ENCODE assay signal across 1 cellular context in genomic region chr2:96089356-96090180, GRCh38.
TF ChIP-seq lines count a peak whose summit lies in the region.

No MANE protein-coding gene starts in this region.

TF ChIP-seq in HepG2, 621 proteins besides CTCF, POLR2A, EP300 and RAD21:
- 0 out of 2 replicates have a peak, but pooled peaks have one; percentile 23 for TF ChIP-seq HNRNPL (IDR thresholded peaks at IDR 0.05; ENCODE audit: low read depth, low read length)
- TF ChIP-seq THAP9 (CRISPR knock-in tag; IDR thresholded peaks at IDR 0.05; ENCODE audit: borderline replicate concordance), result 0 out of 2 replicates have a peak, but pooled peaks have one; percentile 22
- no peak for TF ChIP-seq POLR2G (IDR thresholded peaks at IDR 0.05; ENCODE audit: low read depth, low read length)
- 0 out of 2 replicates have a peak, but pooled peaks have one; percentile 21 for TF ChIP-seq ARID4A (CRISPR knock-in tag; IDR thresholded peaks at IDR 0.05; ENCODE audit: borderline replicate concordance)
- no peak for TF ChIP-seq ZNF224 (CRISPR knock-in tag; IDR thresholded peaks at IDR 0.05)
- TF ChIP-seq FOSL1 (CRISPR knock-in tag; IDR thresholded peaks at IDR 0.05; ENCODE audit: borderline replicate concordance), result no peak
- TF ChIP-seq ZNF510 (CRISPR knock-in tag; IDR thresholded peaks at IDR 0.05; ENCODE audit: low read depth), result no peak
- TF ChIP-seq ZNF891 (CRISPR knock-in tag; IDR thresholded peaks at IDR 0.05), result 0 out of 2 replicates have a peak, but pooled peaks have one; percentile 45
- TF ChIP-seq ZBTB7B (CRISPR knock-in tag; IDR thresholded peaks at IDR 0.05), result no peak
- TF ChIP-seq FOXC1 (CRISPR knock-in tag; IDR thresholded peaks at IDR 0.05; ENCODE audit: borderline replicate concordance), result 0 out of 2 replicates have a peak, but pooled peaks have one; percentile 67
- TF ChIP-seq ZNF121 (CRISPR knock-in tag; IDR thresholded peaks at IDR 0.05), result no peak
- 0 out of 2 replicates have a peak, but pooled peaks have one; percentile 47 for TF ChIP-seq NRL (CRISPR knock-in tag; IDR thresholded peaks at IDR 0.05; ENCODE audit: borderline replicate concordance)
- peak; percentile 84; the same call in 1 of the 2 replicates for TF ChIP-seq ZNF576 (CRISPR knock-in tag; IDR thresholded peaks at IDR 0.05)
- 0 out of 2 replicates have a peak, but pooled peaks have one; percentile 2 for TF ChIP-seq ZNF687 (CRISPR knock-in tag; IDR thresholded peaks at IDR 0.05)
- TF ChIP-seq RBM39 (IDR thresholded peaks at IDR 0.05; ENCODE audit: low read depth, low read length, poor library complexity, severe bottlenecking), result peak; percentile 43
